In genomic region chr6:137218917-137219663, GRCh38 we compare ENCODE assay signal across 1 cellular context.
TF ChIP-seq lines count a peak whose summit lies in the region.

IFNGR1 (minus strand) TSS chr6:137219385; CDS start chr6:137219327, 58 bp downstream.

TF ChIP-seq in HepG2, 621 proteins besides CTCF, POLR2A, EP300 and RAD21 (continued from another document and continues in another):
- TF ChIP-seq ZBTB40 (IDR thresholded peaks at IDR 0.05) = no peak; the same call in 1 of the 2 replicates
- peak; percentile 73; the same call in 1 of the 2 replicates for TF ChIP-seq ZBTB40 (CRISPR knock-in tag; IDR thresholded peaks at IDR 0.05)
- TF ChIP-seq EEA1 (CRISPR knock-in tag; IDR thresholded peaks at IDR 0.05; ENCODE audit: borderline replicate concordance) = peak; percentile 92; the same call in 1 of the 2 replicates
- no peak for TF ChIP-seq ZNF354B (CRISPR knock-in tag; IDR thresholded peaks at IDR 0.05)
- TF ChIP-seq SETDB1 (CRISPR knock-in tag; IDR thresholded peaks at IDR 0.05; ENCODE audit: borderline replicate concordance) = no peak
- no peak for TF ChIP-seq STAT5B (CRISPR knock-in tag; IDR thresholded peaks at IDR 0.05)
- no peak for TF ChIP-seq RFXANK (CRISPR knock-in tag; IDR thresholded peaks at IDR 0.05)
- TF ChIP-seq ONECUT2 (CRISPR knock-in tag; IDR thresholded peaks at IDR 0.05) = peak; percentile 55; the same call in 1 of the 2 replicates
- TF ChIP-seq PRDM15 (CRISPR knock-in tag; IDR thresholded peaks at IDR 0.05) = peak; percentile 93
- peak; percentile 80 for TF ChIP-seq ZNF317 (CRISPR knock-in tag; IDR thresholded peaks at IDR 0.05)
- TF ChIP-seq ZNF570 (CRISPR knock-in tag; IDR thresholded peaks at IDR 0.05; ENCODE audit: borderline replicate concordance) = no peak
- no peak; the same call in 1 of the 2 replicates for TF ChIP-seq ZNF292 (CRISPR knock-in tag; IDR thresholded peaks at IDR 0.05; ENCODE audit: borderline replicate concordance, low read depth)
- TF ChIP-seq ZNF747 (CRISPR knock-in tag; IDR thresholded peaks at IDR 0.05; ENCODE audit: borderline replicate concordance) = peak; percentile 88; the same call in 1 of the 2 replicates
- TF ChIP-seq PTBP1 (IDR thresholded peaks at IDR 0.05; ENCODE audit: low read depth, low read length, poor library complexity, severe bottlenecking) = peak; percentile 86
- peak; percentile 87 for TF ChIP-seq GMEB1 (CRISPR knock-in tag; IDR thresholded peaks at IDR 0.05; ENCODE audit: borderline replicate concordance)
- peak; percentile 90 for TF ChIP-seq ZNF225 (CRISPR knock-in tag; IDR thresholded peaks at IDR 0.05)
- TF ChIP-seq ZNF414 (CRISPR knock-in tag; IDR thresholded peaks at IDR 0.05) = no peak
- no peak for TF ChIP-seq LRRFIP1 (CRISPR knock-in tag; conservative IDR thresholded peaks at IDR 0.05)
- no peak for TF ChIP-seq ZNF615 (CRISPR knock-in tag; IDR thresholded peaks at IDR 0.05; ENCODE audit: borderline replicate concordance)
- peak; percentile 88 for TF ChIP-seq SRY (CRISPR knock-in tag; IDR thresholded peaks at IDR 0.05)
- peak; percentile 93 for TF ChIP-seq TGIF2 (CRISPR knock-in tag; IDR thresholded peaks at IDR 0.05)
- peak; percentile 75; the same call in 1 of the 2 replicates for TF ChIP-seq ZNF704 (CRISPR knock-in tag; IDR thresholded peaks at IDR 0.05; ENCODE audit: borderline replicate concordance)
- peak; percentile 87 for TF ChIP-seq ZNF564 (CRISPR knock-in tag; IDR thresholded peaks at IDR 0.05)
- TF ChIP-seq PHB2 (IDR thresholded peaks at IDR 0.05; ENCODE audit: partially characterized antibody) = no peak
- TF ChIP-seq ZFP82 (CRISPR knock-in tag; IDR thresholded peaks at IDR 0.05; ENCODE audit: borderline replicate concordance) = 0 out of 2 replicates have a peak, but pooled peaks have one; percentile 61
- TF ChIP-seq KDM4B (CRISPR knock-in tag; IDR thresholded peaks at IDR 0.05) = peak; percentile 57; the same call in 1 of the 2 replicates
- TF ChIP-seq ZNF572 (CRISPR knock-in tag; IDR thresholded peaks at IDR 0.05) = peak; percentile 93; the same call in 1 of the 2 replicates
- peak; percentile 85 for TF ChIP-seq ARNT2 (CRISPR knock-in tag; IDR thresholded peaks at IDR 0.05; ENCODE audit: low read depth)
- TF ChIP-seq MXI1 (IDR thresholded peaks at IDR 0.05; ENCODE audit: borderline replicate concordance, low read depth, low read length) = peak; percentile 66; the same call in 1 of the 3 replicates
- TF ChIP-seq ATF5 (CRISPR knock-in tag; IDR thresholded peaks at IDR 0.05; ENCODE audit: low read depth) = no peak; the same call in 1 of the 2 replicates
- no peak for TF ChIP-seq ZNF713 (CRISPR knock-in tag; IDR thresholded peaks at IDR 0.05)
- peak; percentile 61 for TF ChIP-seq ZNF143 (CRISPR knock-in tag; IDR thresholded peaks at IDR 0.05)
- TF ChIP-seq ZNF883 (CRISPR knock-in tag; IDR thresholded peaks at IDR 0.05; ENCODE audit: not compliant biosample characterization) = peak; percentile 98
- peak; percentile 59 for TF ChIP-seq ZNF121 (CRISPR knock-in tag; IDR thresholded peaks at IDR 0.05)
- 0 out of 2 replicates have a peak, but pooled peaks have one; percentile 74 for TF ChIP-seq HNRNPL (IDR thresholded peaks at IDR 0.05; ENCODE audit: low read depth, low read length)
- peak; percentile 98 for TF ChIP-seq NRL (CRISPR knock-in tag; IDR thresholded peaks at IDR 0.05; ENCODE audit: borderline replicate concordance)
- peak; percentile 91 for TF ChIP-seq RXRB (CRISPR knock-in tag; IDR thresholded peaks at IDR 0.05; ENCODE audit: borderline replicate concordance)
- TF ChIP-seq ZNF660 (CRISPR knock-in tag; IDR thresholded peaks at IDR 0.05; ENCODE audit: borderline replicate concordance, low read depth) = no peak
- peak; percentile 49 for TF ChIP-seq ATF3 (CRISPR knock-in tag; IDR thresholded peaks at IDR 0.05)
- TF ChIP-seq HES4 (CRISPR knock-in tag; IDR thresholded peaks at IDR 0.05; ENCODE audit: borderline replicate concordance) = peak; percentile 88; the same call in 1 of the 2 replicates
- peak; percentile 84; the same call in 1 of the 2 replicates for TF ChIP-seq CBX5 (CRISPR knock-in tag; IDR thresholded peaks at IDR 0.05; ENCODE audit: borderline replicate concordance)
